In genomic region chr17:29158096-29158495, GRCh38 we compare ENCODE assay signal across 1 cellular context.
TF ChIP-seq lines count a peak whose summit lies in the region.

No MANE protein-coding gene starts in this region.

TF ChIP-seq in A549, 52 proteins besides CTCF, POLR2A, EP300 and RAD21 (continued from another document):
- TF ChIP-seq FOSL2 (IDR thresholded peaks at IDR 0.05): no peak
- no peak for TF ChIP-seq FOSL2 (CRISPR knock-in tag; IDR thresholded peaks at IDR 0.05)
- TF ChIP-seq NFE2L2 (conservative IDR thresholded peaks at IDR 0.05; ENCODE audit: low read length): no peak
- no peak for TF ChIP-seq POLR2AphosphoS2 (conservative IDR thresholded peaks at IDR 0.05; ENCODE audit: low read length)
